13 cellular contexts compared by ENCODE assay signal in the genomic region with DNA sequence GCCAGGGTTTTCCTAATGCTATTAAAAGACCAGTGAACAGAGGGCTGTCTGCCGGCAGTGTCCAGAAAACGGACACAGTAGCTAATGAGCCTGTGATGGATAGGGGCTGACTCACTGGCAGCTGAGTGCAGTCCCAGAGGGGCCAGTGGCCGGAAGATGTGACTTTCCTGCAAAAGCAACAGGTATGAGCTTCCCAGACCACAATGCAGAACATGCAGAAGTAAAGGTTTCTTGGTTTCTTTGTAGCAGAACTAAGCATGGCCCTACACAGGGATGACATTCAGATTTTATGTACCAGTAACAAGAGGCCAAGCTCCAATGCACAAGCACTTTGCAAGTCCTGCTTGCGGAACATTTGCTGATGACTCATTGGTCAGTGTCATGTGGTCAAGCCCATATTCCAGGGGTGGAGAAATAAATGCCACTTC.
DNase-seq lines count a peak whose midpoint lies in the region; ATAC-seq, FAIRE-seq and TF ChIP-seq lines count a peak whose summit lies in the region.
"Had no signal": no experiment of that assay in that cellular context is flagged by ENCODE, and none has a peak within 500 bp of the region (broad histone marks: within the 10 kb centered on the region; RNA-seq: fewer than 3 reads in every experiment).

No MANE protein-coding gene starts in this region.

- peaks cover 8 to 18% of the 10 kb centered on the region in 2 donors for H3K27me3 Mint-ChIP-seq in natural killer cell (ENCODE audit: low read depth in 2 of 2)

- H3K9me3 ChIP-seq in A549 (no peaks in the 10 kb centered on the region), neuronal stem cell (replicated peaks in 1 of 2; ENCODE audit: control insufficient read depth in 2 of 2, insufficient read depth in 1 of 2, low read depth in 1 of 2, low read length in 2 of 2) (no peaks in the 10 kb centered on the region)
- H3K9me3 ChIP-seq: right atrium auricular region had no signal

- peak; percentile 62 to 71; a peak in 5 of 6 replicates for ATAC-seq in A549
- ATAC-seq in natural killer cell, result no peak
- ATAC-seq in GM21381 (IDR thresholded peaks at IDR 0.05; ENCODE audit: unreplicated experiment), result no peak

- H3K4me3 ChIP-seq in A549 (no peak overlapping the region), neuronal stem cell (ENCODE audit: low read length in 2 of 2) (no peak overlapping the region)
- H3K4me3 ChIP-seq: right atrium auricular region had no signal

- H3K4me3 Mint-ChIP-seq in natural killer cell, result no peak overlapping the region

- H3K4me2 ChIP-seq in A549 (peak overlapping the region; percentile 45), neuronal stem cell (ENCODE audit: insufficient read depth, low read length, poor library complexity, severe bottlenecking) (no peak overlapping the region)

- no peak overlapping the region for H3K23ac ChIP-seq in neuronal stem cell (ENCODE audit: low read depth, low read length, poor library complexity)

- TF ChIP-seq POLR2A in A549 (IDR thresholded peaks at IDR 0.05; ENCODE audit: low read length), result no peak

- H2BK120ac ChIP-seq in neuronal stem cell (ENCODE audit: low read depth, low read length), result no peak overlapping the region

- H3K27me3 ChIP-seq in neuronal stem cell (ENCODE audit: control insufficient read depth in 3 of 3, insufficient read depth in 3 of 3, low read depth in 1 of 3, low read length in 3 of 3), result peaks cover 0 to 3% (median 0%) of the 10 kb centered on the region in 3 experiments

- H3K4me1 Mint-ChIP-seq in natural killer cell, result no peaks in the 10 kb centered on the region

- TF ChIP-seq CTCF in A549 (IDR thresholded peaks at IDR 0.05), result no peak
- no peak for TF ChIP-seq CTCF in natural killer cell (IDR thresholded peaks at IDR 0.05)

- peaks cover 8% of the 10 kb centered on the region; the same call in 1 of the 3 replicates for H3K4me1 ChIP-seq in A549
- peaks cover 0 to 4% of the 10 kb centered on the region in 2 donors for H3K4me1 ChIP-seq in neuronal stem cell (ENCODE audit: control insufficient read depth in 2 of 2, insufficient read depth in 1 of 2, low read depth in 1 of 2, low read length in 2 of 2)

- WGBS in A549 (ENCODE audit: missing lambda C conversion rate), result 42% methylated on average over 4 of the region's 4 CpGs
- WGBS in neuronal stem cell (ENCODE audit: extremely low coverage in 2 of 2, insufficient read length in 2 of 2, insufficient replicate concordance in 1 of 2), 2 donors, result no CpG with 5 or more reads among the region's 4 CpGs

- CTCF ChIA-PET in A549 (lab: Yijun Ruan, JAX), result no interaction called here

- no peak overlapping the region for H2AFZ ChIP-seq in neuronal stem cell (ENCODE audit: low read length)

- intact Hi-C loops in natural killer cell (cut with micrococcal nuclease), result no loop called here

- H3K4ac ChIP-seq in neuronal stem cell (ENCODE audit: low read length), result no peak overlapping the region

- H3K27ac Mint-ChIP-seq in natural killer cell, result no peak overlapping the region

- H2AK5ac ChIP-seq in neuronal stem cell (ENCODE audit: low read depth, low read length), result no peak overlapping the region

- no peak overlapping the region for H4K91ac ChIP-seq in neuronal stem cell (ENCODE audit: low read depth, low read length, poor library complexity)

- H4K8ac ChIP-seq in neuronal stem cell (ENCODE audit: low read depth, low read length), result no peak overlapping the region

- no peaks in the 10 kb centered on the region for H3K9me3 Mint-ChIP-seq in natural killer cell

- no peak for TF ChIP-seq RAD21 in A549 (conservative IDR thresholded peaks at IDR 0.05 in 1 of 2, IDR thresholded peaks at IDR 0.05 in 1 of 2)

- DNase-seq in A549 (ENCODE audit: low read depth in 1 of 2, low spot score in 1 of 2) (peak in 1 of 2 experiments; percentile 14), HCEC 1CT (peak; percentile 61), SW480 (ENCODE audit: low spot score) (peak; percentile 84), iris pigment epithelial cell (ENCODE audit: low read depth) (peak; percentile 48), cortex of kidney (lab: John Stamatoyannopoulos, UW) (no peak), neuronal stem cell (ENCODE audit: low spot score) (no peak), natural killer cell (no peak)
- DNase-seq: activated T-cell treated with anti-CD3 and anti-CD28 coated beads, Interleukin-2, amount 50 U/mL, for 1 hour; NCI-H345; T-helper 9 cell had no signal

- no peak overlapping the region for H3K9ac ChIP-seq in neuronal stem cell (ENCODE audit: low read depth, low read length, poor library complexity)

- no peak for TF ChIP-seq EP300 in A549 (IDR thresholded peaks at IDR 0.05)

- no peak for FAIRE-seq in A549 (lab: Jason Lieb, UNC)
- FAIRE-seq: islet of Langerhans had no signal

- H2BK5ac ChIP-seq in neuronal stem cell (ENCODE audit: low read length), result no peak overlapping the region

- H2BK15ac ChIP-seq in neuronal stem cell (ENCODE audit: low read length), result no peak overlapping the region

- no peaks in the 10 kb centered on the region for H3K79me1 ChIP-seq in neuronal stem cell (ENCODE audit: low read depth, low read length)

- POLR2A ChIA-PET in A549 (lab: Yijun Ruan, JAX), result no interaction called here

- no peak overlapping the region for H3K14ac ChIP-seq in neuronal stem cell (ENCODE audit: low read length)

- no peak overlapping the region for H2BK12ac ChIP-seq in neuronal stem cell (ENCODE audit: low read length)

- no peak overlapping the region for H3K18ac ChIP-seq in neuronal stem cell (ENCODE audit: low read length)

- H3K36me3 ChIP-seq in neuronal stem cell (replicated peaks in 1 of 2; ENCODE audit: control insufficient read depth in 2 of 2, insufficient read depth in 2 of 2, low read length in 2 of 2), result no peaks in the 10 kb centered on the region
- H3K36me3 ChIP-seq: right atrium auricular region had no signal

- H3K27ac ChIP-seq in A549 (no peak overlapping the region), neuronal stem cell (replicated peaks; ENCODE audit: low read length) (no peak overlapping the region)
- H3K27ac ChIP-seq: right atrium auricular region had no signal

- H3K36me3 Mint-ChIP-seq in natural killer cell, result no peaks in the 10 kb centered on the region

TF ChIP-seq in A549, 52 proteins besides CTCF, POLR2A, EP300 and RAD21:
- TF ChIP-seq FOXS1 (CRISPR knock-in tag; IDR thresholded peaks at IDR 0.05), result no peak
- no peak for TF ChIP-seq MAX (IDR thresholded peaks at IDR 0.05)
- TF ChIP-seq FOSL2 (IDR thresholded peaks at IDR 0.05), result no peak
- peak; percentile 25; the same call in 1 of the 2 replicates for TF ChIP-seq FOSL2 (CRISPR knock-in tag; IDR thresholded peaks at IDR 0.05)
- no peak for TF ChIP-seq ESRRA (IDR thresholded peaks at IDR 0.05; ENCODE audit: borderline replicate concordance, low read length)

Comparison
In these comparisons a context has a peak if more than half of its experiments do, and no peak if none do; other contexts are left out.
1. ATAC-seq: peak in A549 (2 of 2); none in natural killer cell (0 of 3) and GM21381 (single experiment).
2. DNase-seq: peak in HCEC 1CT (single experiment), SW480 (single experiment) and iris pigment epithelial cell (single experiment); none in cortex of kidney (single experiment), neuronal stem cell (single experiment) and natural killer cell (single experiment).